ENCODE assay signal across 8 cellular contexts in genomic region chr19:13082192-13083007, GRCh38.
DNase-seq lines count a peak whose midpoint lies in the region; ATAC-seq lines count a peak whose summit lies in the region.

No MANE protein-coding gene starts in this region.

- H3K27me3 ChIP-seq in layer of hippocampus (ENCODE audit: control insufficient read depth, insufficient read depth, low read length): no peaks in the 10 kb centered on the region

- DNase-seq in 8988T (peak; percentile 85), HuH-7 (ENCODE audit: low spot score) (peak; percentile 86), amniotic epithelial cell (ENCODE audit: low read depth) (peak; percentile 46), glomerular visceral epithelial cell (ENCODE audit: extremely low spot score) (no peak), RPMI8226 (no peak)
- no peak for DNase-seq in stimulated activated CD8-positive, alpha-beta memory T cell treated with anti-CD3 and anti-CD28 coated beads, Interleukin-4, amount 100 ng/mL, for 48 hours

- no peak for ATAC-seq in HG02763 (IDR thresholded peaks at IDR 0.05; ENCODE audit: unreplicated experiment)

- H3K27ac ChIP-seq in layer of hippocampus (ENCODE audit: low read depth, low read length): peak overlapping the region; percentile 85

Comparison
In these comparisons a context has a peak if more than half of its experiments do, and no peak if none do; other contexts are left out.
1. DNase-seq: peak in 8988T (single experiment), HuH-7 (single experiment) and amniotic epithelial cell (single experiment); none in stimulated activated CD8-positive, alpha-beta memory T cell treated with anti-CD3 and anti-CD28 coated beads, Interleukin-4, amount 100 ng/mL, for 48 hours (single experiment), glomerular visceral epithelial cell (single experiment) and RPMI8226 (single experiment).